14 cellular contexts compared by ENCODE assay signal in the genomic region with DNA sequence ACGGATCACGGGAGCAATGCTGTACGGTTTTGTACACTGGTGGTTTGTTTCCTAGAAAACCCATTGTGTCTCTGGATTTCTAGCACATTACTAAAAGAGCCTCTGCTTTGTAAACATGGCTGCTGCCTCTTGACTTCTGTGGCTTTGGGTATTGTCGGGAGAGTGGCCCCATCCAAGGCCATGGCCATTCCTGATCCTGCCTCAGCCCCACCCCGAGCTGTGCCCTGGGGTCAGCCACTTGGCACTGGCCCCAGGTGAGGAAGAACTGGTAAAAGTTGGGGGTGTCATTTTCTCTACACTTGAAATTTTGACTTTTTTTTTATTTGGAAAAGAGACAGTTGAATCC. TPM values are rescaled to one million over a fixed set of nuclear protein-coding genes. Genes with fewer than 3 reads are reported as not detected.
DNase-seq lines count a peak whose midpoint lies in the region; ATAC-seq lines count a peak whose summit lies in the region.
"Had no signal": no experiment of that assay in that cellular context is flagged by ENCODE, and none has a peak within 500 bp of the region (broad histone marks: within the 10 kb centered on the region; RNA-seq: fewer than 3 reads in every experiment).

No MANE protein-coding gene starts in this region.

- H3K36me3 ChIP-seq in Karpas-422 (ENCODE audit: insufficient read depth, low read length) (peaks cover 3% of the 10 kb centered on the region; the same call in 1 of the 2 replicates), mesenchymal stem cell (ENCODE audit: control insufficient read depth in 1 of 2, insufficient read depth in 2 of 2, low read depth in 1 of 2, low read length in 2 of 2) (peaks cover 54% of the 10 kb centered on the region in 2 experiments)
- H3K36me3 ChIP-seq: uterus had no signal

- no peaks in the 10 kb centered on the region for H3K79me2 ChIP-seq in Karpas-422 (ENCODE audit: low read length)

- peak overlapping the region; percentile 62 for H2AK5ac ChIP-seq in mesenchymal stem cell (ENCODE audit: low read length, severe bottlenecking)

- H3K23ac ChIP-seq in mesenchymal stem cell (ENCODE audit: low read length in 2 of 2) = no peak overlapping the region

- no peaks in the 10 kb centered on the region for H3K27me3 ChIP-seq in Karpas-422 (ENCODE audit: low read length)
- H3K27me3 ChIP-seq in mesenchymal stem cell (ENCODE audit: control insufficient read depth in 1 of 2, insufficient read depth in 1 of 2, low read length in 2 of 2) = no peaks in the 10 kb centered on the region
- H3K27me3 ChIP-seq: uterus had no signal

- H3K18ac ChIP-seq in mesenchymal stem cell (ENCODE audit: low read depth in 1 of 2, low read length in 2 of 2) = peak overlapping the region in 1 of 2 experiments; percentile 72

- H3K27ac Mint-ChIP-seq in stimulated activated memory B cell treated with anti-CD40 and anti-IgM and Interleukin-4, amounts not matched to agents 10 μg/mL and 1 μg/mL and 100 μg/mL, for 72 hours = no peak overlapping the region
- H3K27ac Mint-ChIP-seq: activated CD8-positive, alpha-beta memory T cell treated with anti-CD3 and anti-CD28 coated beads, Interleukin-2, amount 10 ng/mL, durations not matched to agents 7 days and 5 days; activated naive CD8-positive, alpha-beta T cell treated with anti-CD3 and anti-CD28 coated beads, Interleukin-2, amount 10 ng/mL, durations not matched to agents 7 days and 5 days; memory B cell; WTC11 had no signal

- H2AFZ ChIP-seq in Karpas-422 (ENCODE audit: low read length) (no peak overlapping the region), mesenchymal stem cell (ENCODE audit: low read depth, low read length) (no peak overlapping the region)

- H3K4me3 Mint-ChIP-seq in stimulated activated memory B cell treated with anti-CD40 and anti-IgM and Interleukin-4, amounts not matched to agents 10 μg/mL and 1 μg/mL and 100 μg/mL, for 72 hours = no peak overlapping the region
- H3K4me3 Mint-ChIP-seq: activated CD8-positive, alpha-beta memory T cell treated with anti-CD3 and anti-CD28 coated beads, Interleukin-2, amount 10 ng/mL, durations not matched to agents 7 days and 5 days; activated naive CD8-positive, alpha-beta T cell treated with anti-CD3 and anti-CD28 coated beads, Interleukin-2, amount 10 ng/mL, durations not matched to agents 7 days and 5 days; CD14-positive monocyte; memory B cell; WTC11 had no signal

- 87% methylated on average over 5 of the region's 5 CpGs for WGBS in mesenchymal stem cell

- H4K91ac ChIP-seq in mesenchymal stem cell (ENCODE audit: low read length) = no peak overlapping the region

- H3K36me3 Mint-ChIP-seq in stimulated activated memory B cell treated with anti-CD40 and anti-IgM and Interleukin-4, amounts not matched to agents 10 μg/mL and 1 μg/mL and 100 μg/mL, for 72 hours = peaks cover 31% of the 10 kb centered on the region
- H3K36me3 Mint-ChIP-seq: activated CD8-positive, alpha-beta memory T cell treated with anti-CD3 and anti-CD28 coated beads, Interleukin-2, amount 10 ng/mL, durations not matched to agents 7 days and 5 days had no signal

- H3K4me3 ChIP-seq in Karpas-422 (ENCODE audit: low read length) (no peak overlapping the region), mesenchymal stem cell (ENCODE audit: insufficient read depth in 1 of 2, low read depth in 1 of 2, low read length in 2 of 2) (no peak overlapping the region)
- H3K4me3 ChIP-seq: uterus had no signal

- H4K20me1 ChIP-seq in Karpas-422 (ENCODE audit: insufficient read depth, low read depth, low read length) = no peaks in the 10 kb centered on the region; the same call in 1 of the 2 replicates

- H2BK5ac ChIP-seq in mesenchymal stem cell (ENCODE audit: low read depth, low read length, poor library complexity, severe bottlenecking) = no peak overlapping the region

- DNase-seq in Karpas-422 (no peak), caudate nucleus (lab: John Stamatoyannopoulos, UW) (no peak), mesenchymal stem cell (no peak), globus pallidus (ENCODE audit: low spot score) (no peak), COR-L47 (lab: John Stamatoyannopoulos, UW) (no peak)
- DNase-seq: activated CD8-positive, alpha-beta memory T cell treated with anti-CD3 and anti-CD28 coated beads, Interleukin-2, amount 10 ng/mL, durations not matched to agents 7 days and 5 days; activated naive CD8-positive, alpha-beta T cell treated with anti-CD3 and anti-CD28 coated beads, Interleukin-2, amount 10 ng/mL, durations not matched to agents 7 days and 5 days; cortex of kidney had no signal

- no peak for ATAC-seq in stimulated activated memory B cell treated with anti-CD40 and anti-IgM and Interleukin-4, amounts not matched to agents 10 μg/mL and 1 μg/mL and 100 μg/mL, for 72 hours
- ATAC-seq: activated CD8-positive, alpha-beta memory T cell treated with anti-CD3 and anti-CD28 coated beads, Interleukin-2, amount 10 ng/mL, durations not matched to agents 7 days and 5 days; WTC11 had no signal

- peak overlapping the region in 1 of 2 experiments; percentile 76 for H2BK12ac ChIP-seq in mesenchymal stem cell (ENCODE audit: low read length in 2 of 2)

- H3K27ac ChIP-seq in Karpas-422 (ENCODE audit: low read length) = peak overlapping the region; percentile 53; the same call in 1 of the 2 replicates
- H3K27ac ChIP-seq in caudate nucleus (ENCODE audit: low read depth, low read length) = peak overlapping the region; percentile 41
- H3K27ac ChIP-seq in mesenchymal stem cell (ENCODE audit: low read length, poor library complexity, severe bottlenecking) = no peak overlapping the region
- H3K27ac ChIP-seq in temporal lobe (ENCODE audit: low read depth, low read length) = peak overlapping the region; percentile 58

- H3K4ac ChIP-seq in mesenchymal stem cell (ENCODE audit: low read depth in 1 of 2, low read length in 2 of 2) = no peak overlapping the region

- H3K9me2 ChIP-seq in Karpas-422 (replicated peaks; ENCODE audit: insufficient read depth, low read length) = no peaks in the 10 kb centered on the region

- H3K79me1 ChIP-seq in mesenchymal stem cell (replicated peaks; ENCODE audit: low read length, poor library complexity, severe bottlenecking) = no peaks in the 10 kb centered on the region

- H3K4me1 Mint-ChIP-seq in stimulated activated memory B cell treated with anti-CD40 and anti-IgM and Interleukin-4, amounts not matched to agents 10 μg/mL and 1 μg/mL and 100 μg/mL, for 72 hours = peaks cover 21% of the 10 kb centered on the region

- H3K9ac ChIP-seq in Karpas-422 (ENCODE audit: low read length) (no peak overlapping the region), mesenchymal stem cell (ENCODE audit: low read length) (no peak overlapping the region)

- H3K4me2 ChIP-seq in Karpas-422 (ENCODE audit: low read depth, low read length, poor library complexity, severe bottlenecking) (peak overlapping the region; percentile 41), mesenchymal stem cell (ENCODE audit: low read length, poor library complexity, severe bottlenecking) (no peak overlapping the region)

- no peak overlapping the region for H2BK120ac ChIP-seq in mesenchymal stem cell (ENCODE audit: low read depth, low read length)

- H3K4me1 ChIP-seq in Karpas-422 (ENCODE audit: low read length) = peaks cover 27% of the 10 kb centered on the region
- peaks cover 24% of the 10 kb centered on the region for H3K4me1 ChIP-seq in mesenchymal stem cell (ENCODE audit: control insufficient read depth, insufficient read depth, low read depth, low read length)

- H3K9me3 ChIP-seq in Karpas-422 (ENCODE audit: low read length) (no peaks in the 10 kb centered on the region), mesenchymal stem cell (ENCODE audit: control insufficient read depth, low read length) (no peaks in the 10 kb centered on the region)
- H3K9me3 ChIP-seq: uterus had no signal

- H3K9me3 Mint-ChIP-seq in stimulated activated memory B cell treated with anti-CD40 and anti-IgM and Interleukin-4, amounts not matched to agents 10 μg/mL and 1 μg/mL and 100 μg/mL, for 72 hours = no peaks in the 10 kb centered on the region
- H3K9me3 Mint-ChIP-seq: activated naive CD8-positive, alpha-beta T cell treated with anti-CD3 and anti-CD28 coated beads, Interleukin-2, amount 10 ng/mL, durations not matched to agents 7 days and 5 days; memory B cell; WTC11 had no signal

- H2BK15ac ChIP-seq in mesenchymal stem cell (ENCODE audit: low read depth, poor library complexity, severe bottlenecking) = no peak overlapping the region

- H4K8ac ChIP-seq in mesenchymal stem cell (ENCODE audit: low read length) = no peak overlapping the region

- no peaks in the 10 kb centered on the region for H3K27me3 Mint-ChIP-seq in stimulated activated memory B cell treated with anti-CD40 and anti-IgM and Interleukin-4, amounts not matched to agents 10 μg/mL and 1 μg/mL and 100 μg/mL, for 72 hours
- H3K27me3 Mint-ChIP-seq: activated CD8-positive, alpha-beta memory T cell treated with anti-CD3 and anti-CD28 coated beads, Interleukin-2, amount 10 ng/mL, durations not matched to agents 7 days and 5 days; activated naive CD8-positive, alpha-beta T cell treated with anti-CD3 and anti-CD28 coated beads, Interleukin-2, amount 10 ng/mL, durations not matched to agents 7 days and 5 days; memory B cell had no signal

- peak overlapping the region in 1 of 2 experiments; percentile 68 for H3K14ac ChIP-seq in mesenchymal stem cell (ENCODE audit: low read length in 2 of 2)

RNA-seq across cellular contexts. Expression of a gene that starts 36.5 kb away (rescaled TPM):
- total RNA-seq in Karpas-422 (2014; rRNA removed; shearing (Covaris generic); ENCODE audit: low replicate concordance) = 5.9 and 9.0 TPM in 2 replicates
- 9.5 TPM for polyA plus RNA-seq in mesenchymal stem cell (2013, experiment 1 of 2)
- 9.8 TPM for polyA plus RNA-seq in mesenchymal stem cell (2013, experiment 2 of 2)
- 3.2 TPM for total RNA-seq in temporal lobe

RNA-seq across cellular contexts. Expression of a gene that starts 59.9 kb away (rescaled TPM):
- 6.5 and 11.8 TPM in 2 replicates for total RNA-seq in Karpas-422 (2014; rRNA removed; shearing (Covaris generic); ENCODE audit: low replicate concordance)
- 165 TPM for polyA plus RNA-seq in mesenchymal stem cell (2013, experiment 1 of 2)
- 149 TPM for polyA plus RNA-seq in mesenchymal stem cell (2013, experiment 2 of 2)
- 11.3 TPM for total RNA-seq in temporal lobe
